ENCODE assay signal across 17 cellular contexts in genomic region chr11:94457118-94458029, GRCh38. TPM values are rescaled to one million over a fixed set of nuclear protein-coding genes. Genes with fewer than 3 reads are reported as not detected.
A peak's percentile ranks its signal among the peaks of the same experiment; 100 is the strongest.
DNase-seq lines count a peak whose midpoint lies in the region; ATAC-seq and TF ChIP-seq lines count a peak whose summit lies in the region.
"Had no signal": no experiment of that assay in that cellular context is flagged by ENCODE, and none has a peak within 500 bp of the region (broad histone marks: within the 10 kb centered on the region; RNA-seq: fewer than 3 reads in every experiment).

No MANE protein-coding gene starts in this region.

- POLR2A ChIA-PET in activated CD8-positive, alpha-beta T cell treated with anti-CD3 and anti-CD28 coated beads for 36 hours (lab: Charles Lee) = no interaction called here
- POLR2A ChIA-PET in activated CD8-positive, alpha-beta T cell treated with anti-CD3 and anti-CD28 coated beads, Interleukin-2, amount 10 ng/mL, durations not matched to agents 7 days and 5 days (lab: Charles Lee) = no interaction called here

- CTCF ChIA-PET in activated CD8-positive, alpha-beta T cell treated with anti-CD3 and anti-CD28 coated beads for 36 hours (lab: Charles Lee) = interaction anchor here (1.5 kb wide), 1 partner anchor 55 kb away, joined by 3 read pairs; the partner anchor contains the start of gene C11orf97
- CTCF ChIA-PET in activated CD8-positive, alpha-beta T cell treated with anti-CD3 and anti-CD28 coated beads, Interleukin-2, amount 10 ng/mL, durations not matched to agents 7 days and 5 days (lab: Charles Lee) = no interaction called here

- ATAC-seq in activated CD8-positive, alpha-beta T cell treated with anti-CD3 and anti-CD28 coated beads for 36 hours = peak; percentile 42
- ATAC-seq in activated CD8-positive, alpha-beta T cell treated with anti-CD3 and anti-CD28 coated beads, Interleukin-2, amount 10 ng/mL, durations not matched to agents 7 days and 5 days = no peak
- ATAC-seq in HG03565 (IDR thresholded peaks at IDR 0.05; ENCODE audit: unreplicated experiment) (peak; percentile 46), HG03354 (IDR thresholded peaks at IDR 0.05; ENCODE audit: poor library complexity, severe bottlenecking, unreplicated experiment) (no peak)
- ATAC-seq in stimulated activated memory B cell treated with anti-CD40 and anti-IgM and Interleukin-4, amounts not matched to agents 10 μg/mL and 1 μg/mL and 100 μg/mL, for 72 hours = no peak

- no peak overlapping the region for H3K4me3 Mint-ChIP-seq in activated CD8-positive, alpha-beta T cell treated with anti-CD3 and anti-CD28 coated beads for 36 hours
- H3K4me3 Mint-ChIP-seq in activated CD8-positive, alpha-beta T cell treated with anti-CD3 and anti-CD28 coated beads, Interleukin-2, amount 10 ng/mL, durations not matched to agents 7 days and 5 days = no peak overlapping the region
- H3K4me3 Mint-ChIP-seq in dendritic cell treated with granulocyte-macrophage colony-stimulating factor and Interleukin-4, amounts not matched to agents 40 ng/mL and 50 ng/mL, for 4 days = peak overlapping the region; percentile 52
- no peak overlapping the region for H3K4me3 Mint-ChIP-seq in stimulated activated memory B cell treated with anti-CD40 and anti-IgM and Interleukin-4, amounts not matched to agents 10 μg/mL and 1 μg/mL and 100 μg/mL, for 72 hours
- H3K4me3 Mint-ChIP-seq: activated CD4-positive, alpha-beta T cell treated with anti-CD3 and anti-CD28 coated beads, Interleukin-2, amount 10 ng/mL, durations not matched to agents 7 days and 5 days had no signal

- no peaks in the 10 kb centered on the region for H3K4me1 Mint-ChIP-seq in activated CD8-positive, alpha-beta T cell treated with anti-CD3 and anti-CD28 coated beads for 36 hours (ENCODE audit: low read depth)
- no peaks in the 10 kb centered on the region for H3K4me1 Mint-ChIP-seq in activated CD8-positive, alpha-beta T cell treated with anti-CD3 and anti-CD28 coated beads, Interleukin-2, amount 10 ng/mL, durations not matched to agents 7 days and 5 days (ENCODE audit: low read depth)
- peaks cover 18% of the 10 kb centered on the region for H3K4me1 Mint-ChIP-seq in dendritic cell treated with granulocyte-macrophage colony-stimulating factor and Interleukin-4, amounts not matched to agents 40 ng/mL and 50 ng/mL, for 4 days (ENCODE audit: low read depth)
- no peaks in the 10 kb centered on the region for H3K4me1 Mint-ChIP-seq in stimulated activated memory B cell treated with anti-CD40 and anti-IgM and Interleukin-4, amounts not matched to agents 10 μg/mL and 1 μg/mL and 100 μg/mL, for 72 hours
- H3K4me1 Mint-ChIP-seq: activated CD4-positive, alpha-beta T cell treated with anti-CD3 and anti-CD28 coated beads, Interleukin-2, amount 10 ng/mL, durations not matched to agents 7 days and 5 days had no signal

- H3K27ac Mint-ChIP-seq in activated CD8-positive, alpha-beta T cell treated with anti-CD3 and anti-CD28 coated beads for 36 hours = peak overlapping the region; percentile 41
- no peak overlapping the region for H3K27ac Mint-ChIP-seq in activated CD8-positive, alpha-beta T cell treated with anti-CD3 and anti-CD28 coated beads, Interleukin-2, amount 10 ng/mL, durations not matched to agents 7 days and 5 days
- H3K27ac Mint-ChIP-seq in dendritic cell treated with granulocyte-macrophage colony-stimulating factor and Interleukin-4, amounts not matched to agents 40 ng/mL and 50 ng/mL, for 4 days = peak overlapping the region; percentile 80
- peak overlapping the region; percentile 9 for H3K27ac Mint-ChIP-seq in stimulated activated memory B cell treated with anti-CD40 and anti-IgM and Interleukin-4, amounts not matched to agents 10 μg/mL and 1 μg/mL and 100 μg/mL, for 72 hours
- H3K27ac Mint-ChIP-seq: activated CD4-positive, alpha-beta T cell treated with anti-CD3 and anti-CD28 coated beads, Interleukin-2, amount 10 ng/mL, durations not matched to agents 7 days and 5 days had no signal

- no peak for TF ChIP-seq CTCF in activated CD8-positive, alpha-beta T cell treated with anti-CD3 and anti-CD28 coated beads for 36 hours (IDR thresholded peaks at IDR 0.05)

- no peaks in the 10 kb centered on the region for H3K27me3 Mint-ChIP-seq in activated CD8-positive, alpha-beta T cell treated with anti-CD3 and anti-CD28 coated beads for 36 hours
- no peaks in the 10 kb centered on the region for H3K27me3 Mint-ChIP-seq in activated CD8-positive, alpha-beta T cell treated with anti-CD3 and anti-CD28 coated beads, Interleukin-2, amount 10 ng/mL, durations not matched to agents 7 days and 5 days (ENCODE audit: low read depth)
- H3K27me3 Mint-ChIP-seq in dendritic cell treated with granulocyte-macrophage colony-stimulating factor and Interleukin-4, amounts not matched to agents 40 ng/mL and 50 ng/mL, for 4 days = no peaks in the 10 kb centered on the region
- H3K27me3 Mint-ChIP-seq in stimulated activated memory B cell treated with anti-CD40 and anti-IgM and Interleukin-4, amounts not matched to agents 10 μg/mL and 1 μg/mL and 100 μg/mL, for 72 hours = no peaks in the 10 kb centered on the region
- H3K27me3 Mint-ChIP-seq: activated CD4-positive, alpha-beta T cell treated with anti-CD3 and anti-CD28 coated beads, Interleukin-2, amount 10 ng/mL, durations not matched to agents 7 days and 5 days had no signal

- H3K36me3 Mint-ChIP-seq in activated CD8-positive, alpha-beta T cell treated with anti-CD3 and anti-CD28 coated beads for 36 hours (ENCODE audit: low read depth) = peaks cover 51% of the 10 kb centered on the region
- H3K36me3 Mint-ChIP-seq in activated CD8-positive, alpha-beta T cell treated with anti-CD3 and anti-CD28 coated beads, Interleukin-2, amount 10 ng/mL, durations not matched to agents 7 days and 5 days (ENCODE audit: low read depth) = peaks cover 45% of the 10 kb centered on the region
- peaks cover 60% of the 10 kb centered on the region for H3K36me3 Mint-ChIP-seq in dendritic cell treated with granulocyte-macrophage colony-stimulating factor and Interleukin-4, amounts not matched to agents 40 ng/mL and 50 ng/mL, for 4 days (ENCODE audit: low read depth)
- H3K36me3 Mint-ChIP-seq in stimulated activated memory B cell treated with anti-CD40 and anti-IgM and Interleukin-4, amounts not matched to agents 10 μg/mL and 1 μg/mL and 100 μg/mL, for 72 hours = peaks cover 74% of the 10 kb centered on the region

- intact Hi-C loops in activated CD8-positive, alpha-beta T cell treated with anti-CD3 and anti-CD28 coated beads for 36 hours (cut with micrococcal nuclease) = no loop called here
- intact Hi-C loops in dendritic cell treated with granulocyte-macrophage colony-stimulating factor and Interleukin-4, amounts not matched to agents 40 ng/mL and 50 ng/mL, for 4 days (cut with micrococcal nuclease) = no loop called here

- peak; percentile 5 for DNase-seq in activated CD8-positive, alpha-beta T cell treated with anti-CD3 and anti-CD28 coated beads for 36 hours
- no peak for DNase-seq in activated CD8-positive, alpha-beta T cell treated with anti-CD3 and anti-CD28 coated beads, Interleukin-2, amount 10 ng/mL, durations not matched to agents 7 days and 5 days
- DNase-seq in DMS114 treated with DMSO at 0.1 percent for 48 hours (lab: John Stamatoyannopoulos, UW; ENCODE audit: unreplicated experiment) (no peak), epidermal melanocyte (ENCODE audit: insufficient read length, low spot score) (no peak)
- DNase-seq: activated CD4-positive, alpha-beta T cell treated with anti-CD3 and anti-CD28 coated beads, Interleukin-2, amount 10 ng/mL, durations not matched to agents 7 days and 5 days; MG63; testis had no signal

- H3K9me3 Mint-ChIP-seq in activated CD8-positive, alpha-beta T cell treated with anti-CD3 and anti-CD28 coated beads for 36 hours = no peaks in the 10 kb centered on the region
- no peaks in the 10 kb centered on the region for H3K9me3 Mint-ChIP-seq in activated CD8-positive, alpha-beta T cell treated with anti-CD3 and anti-CD28 coated beads, Interleukin-2, amount 10 ng/mL, durations not matched to agents 7 days and 5 days (ENCODE audit: insufficient read depth)
- no peaks in the 10 kb centered on the region for H3K9me3 Mint-ChIP-seq in dendritic cell treated with granulocyte-macrophage colony-stimulating factor and Interleukin-4, amounts not matched to agents 40 ng/mL and 50 ng/mL, for 4 days
- H3K9me3 Mint-ChIP-seq in stimulated activated memory B cell treated with anti-CD40 and anti-IgM and Interleukin-4, amounts not matched to agents 10 μg/mL and 1 μg/mL and 100 μg/mL, for 72 hours = no peaks in the 10 kb centered on the region
- H3K9me3 Mint-ChIP-seq: activated CD4-positive, alpha-beta T cell treated with anti-CD3 and anti-CD28 coated beads, Interleukin-2, amount 10 ng/mL, durations not matched to agents 7 days and 5 days had no signal

RNA-seq across cellular contexts. Expression of gene MRE11, which starts 36.3 kb away (rescaled TPM):
- total RNA-seq in activated CD8-positive, alpha-beta T cell treated with anti-CD3 and anti-CD28 coated beads for 36 hours = 10 to 100 TPM; 38.3 to 42.0 TPM
- 10 to 100 TPM; 35.8 to 36.5 TPM for total RNA-seq in activated CD8-positive, alpha-beta T cell treated with anti-CD3 and anti-CD28 coated beads, Interleukin-2, amount 10 ng/mL, durations not matched to agents 7 days and 5 days

RNA-seq across cellular contexts. Expression of gene ANKRD49, which starts 36.4 kb away (rescaled TPM):
- 10 to 100 TPM; 17.9 to 19.1 TPM for total RNA-seq in activated CD8-positive, alpha-beta T cell treated with anti-CD3 and anti-CD28 coated beads for 36 hours
- total RNA-seq in activated CD8-positive, alpha-beta T cell treated with anti-CD3 and anti-CD28 coated beads, Interleukin-2, amount 10 ng/mL, durations not matched to agents 7 days and 5 days = 10 to 100 TPM; 19.9 to 25.2 TPM

RNA-seq across cellular contexts. Expression of gene C11orf97, which starts 54.9 kb away (rescaled TPM):
- total RNA-seq in activated CD8-positive, alpha-beta T cell treated with anti-CD3 and anti-CD28 coated beads for 36 hours = not detected
- not detected for total RNA-seq in activated CD8-positive, alpha-beta T cell treated with anti-CD3 and anti-CD28 coated beads, Interleukin-2, amount 10 ng/mL, durations not matched to agents 7 days and 5 days
- total RNA-seq: A172; activated CD4-positive, alpha-beta T cell treated with anti-CD3 and anti-CD28 coated beads, Interleukin-2, amount 10 ng/mL, durations not matched to agents 7 days and 5 days; cardiac septum; endothelial cell of umbilical vein; hepatocyte; liver; T-helper 1 cell treated with Interleukin-12 subunit alpha and Interleukin-12 subunit beta and Interleukin-4 antibody, amounts not matched to agents 30 ng/mL and 1 ng/mL, for 36 hours had no signal

RNA-seq across cellular contexts. Expression of gene GPR83, which starts 56.2 kb away (rescaled TPM):
- total RNA-seq in activated CD8-positive, alpha-beta T cell treated with anti-CD3 and anti-CD28 coated beads for 36 hours = under 1 TPM; 0.07 to 0.11 TPM
- total RNA-seq in activated CD8-positive, alpha-beta T cell treated with anti-CD3 and anti-CD28 coated beads, Interleukin-2, amount 10 ng/mL, durations not matched to agents 7 days and 5 days = not detected
- total RNA-seq: A172, cardiac septum, endothelial cell of umbilical vein, hepatocyte had no signal

Comparison
In these comparisons a context has a peak if more than half of its experiments do, and no peak if none do; other contexts are left out.
1. ATAC-seq: peak in activated CD8-positive, alpha-beta T cell treated with anti-CD3 and anti-CD28 coated beads for 36 hours (single experiment) and HG03565 (single experiment); none in activated CD8-positive, alpha-beta T cell treated with anti-CD3 and anti-CD28 coated beads, Interleukin-2, amount 10 ng/mL, durations not matched to agents 7 days and 5 days (single experiment), stimulated activated memory B cell treated with anti-CD40 and anti-IgM and Interleukin-4, amounts not matched to agents 10 μg/mL and 1 μg/mL and 100 μg/mL, for 72 hours (single experiment) and HG03354 (single experiment).